8 cellular contexts compared by ENCODE assay signal in genomic region chr1:154971341-154971998, GRCh38. TPM values are rescaled to one million over a fixed set of nuclear protein-coding genes. Genes with fewer than 3 reads are reported as not detected.
A peak's percentile ranks its signal among the peaks of the same experiment; 100 is the strongest.
DNase-seq lines count a peak whose midpoint lies in the region; ATAC-seq and TF ChIP-seq lines count a peak whose summit lies in the region.

No MANE protein-coding gene starts in this region.

- H3K27me3 ChIP-seq in esophagus squamous epithelium: no peaks in the 10 kb centered on the region

- peaks cover 47 to 84% (median 57%) of the 10 kb centered on the region in 3 donors for H3K4me1 ChIP-seq in esophagus squamous epithelium

- DNase-seq in ELR (ENCODE audit: low read depth): peak; percentile 24
- DNase-seq in SK-N-MC (ENCODE audit: low read depth, low spot score): no peak
- DNase-seq in esophagus squamous epithelium (lab: John Stamatoyannopoulos, UW): no peak
- DNase-seq in retinal pigment epithelial cell (ENCODE audit: low read depth): no peak
- no peak for DNase-seq in HuH-7 (ENCODE audit: low spot score)
- DNase-seq in NCI-H2081 (lab: John Stamatoyannopoulos, UW): no peak
- no peak for DNase-seq in amniotic stem cell (lab: John Stamatoyannopoulos, UW)

- intact Hi-C loops in esophagus squamous epithelium (cut with DNase I): no loop called here

- H3K9me3 ChIP-seq in SK-N-MC (ENCODE audit: low read depth, low read length) (no peaks in the 10 kb centered on the region), esophagus squamous epithelium (no peaks in the 10 kb centered on the region)

- TF ChIP-seq POLR2A in esophagus squamous epithelium (IDR thresholded peaks at IDR 0.05): no peak

- H3K4me3 ChIP-seq in SK-N-MC (peak overlapping the region; percentile 82), esophagus squamous epithelium (peak overlapping the region in 3 of 4 donors; percentile 41 to 79 (median 46)), retinal pigment epithelial cell (ENCODE audit: low read length) (peak overlapping the region; percentile 4)

- H3K36me3 ChIP-seq in SK-N-MC (ENCODE audit: insufficient read depth, low read length) (peaks cover 26% of the 10 kb centered on the region), esophagus squamous epithelium (peaks cover 0 to 36% (median 13%) of the 10 kb centered on the region in 3 donors)

- 26 to 37% methylated on average over 10 of the region's 10 CpGs for WGBS in esophagus squamous epithelium, 2 donors

- peak overlapping the region; percentile 83 for H3K27ac ChIP-seq in SK-N-MC
- H3K27ac ChIP-seq in esophagus squamous epithelium: peak overlapping the region; percentile 96 to 99 (median 98)

- peak overlapping the region; percentile 74 for H3K9ac ChIP-seq in SK-N-MC (ENCODE audit: insufficient read length)

- TF ChIP-seq CTCF in esophagus squamous epithelium (IDR thresholded peaks at IDR 0.05) (no peak), retinal pigment epithelial cell (conservative IDR thresholded peaks at IDR 0.05; ENCODE audit: low read depth, low read length) (no peak)

- no peak for ATAC-seq in HG02852 (IDR thresholded peaks at IDR 0.05; ENCODE audit: unreplicated experiment)

RNA-seq across cellular contexts. Expression of gene SHC1, which starts 0.9 kb away (rescaled TPM):
- 10 to 100 TPM; 37.6 to 80.9 (median 65.8) TPM for total RNA-seq in esophagus squamous epithelium

RNA-seq across cellular contexts. Expression of gene CKS1B, which starts 3.0 kb away (rescaled TPM):
- total RNA-seq in esophagus squamous epithelium: 10 to 100 TPM; 34.9 to 72.8 (median 55.3) TPM

RNA-seq across cellular contexts. Expression of gene PYGO2, which starts 9.9 kb away (rescaled TPM):
- 10 to 100 TPM; 14.4 to 18.8 (median 17.5) TPM for total RNA-seq in esophagus squamous epithelium

RNA-seq across cellular contexts. Expression of gene FLAD1, which starts 11.7 kb away (rescaled TPM):
- 10 to 100 TPM; 21.5 to 30.9 (median 29.5) TPM for total RNA-seq in esophagus squamous epithelium

RNA-seq across cellular contexts. Expression of gene PBXIP1, which starts 15.6 kb away (rescaled TPM):
- total RNA-seq in esophagus squamous epithelium: 10 to 100 TPM; 11.1 to 51.1 (median 29.3) TPM

Comparison
In these comparisons a context has a peak if more than half of its experiments do, and no peak if none do; other contexts are left out.
1. H3K4me3 ChIP-seq: peak in every context shown above with its lines; median percentile 82 in SK-N-MC; 46 in esophagus squamous epithelium; 4 in retinal pigment epithelial cell.